36 cellular contexts compared by ENCODE assay signal in the genomic region with DNA sequence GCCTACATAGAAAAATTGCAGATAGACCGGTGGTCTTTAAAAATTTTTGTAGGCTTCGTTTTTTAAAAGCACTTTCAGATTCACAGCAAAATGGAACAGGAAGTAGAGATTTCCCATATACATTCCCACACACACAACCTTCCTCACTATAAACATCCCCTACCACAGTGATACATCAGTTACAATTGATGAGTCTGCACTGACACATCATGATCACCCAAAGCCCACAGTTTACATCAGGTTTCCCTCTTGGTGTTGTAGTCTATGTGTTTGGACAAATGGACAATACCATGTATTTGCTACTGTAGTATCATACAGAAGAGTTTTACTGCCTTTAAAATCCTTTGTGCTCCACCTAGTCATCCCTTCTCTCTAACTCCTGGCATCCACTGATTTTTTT.
"Had no signal": no experiment of that assay in that cellular context is flagged by ENCODE, and none has a peak within 500 bp of the region (broad histone marks: within the 10 kb centered on the region; RNA-seq: fewer than 3 reads in every experiment).

No MANE protein-coding gene starts in this region.

- ATAC-seq: activated CD4-positive, CD25-positive, alpha-beta regulatory T cell treated with anti-CD3 and anti-CD28 coated beads, Interleukin-2, amount 50 U/mL, for 24 hours; gastrocnemius medialis; left cardiac atrium; left ventricle myocardium superior; pancreas; sciatic nerve; stimulated activated naive B cell treated with anti-CD40 and anti-IgM and Interleukin-4, amounts not matched to agents 10 μg/mL and 1 μg/mL and 100 μg/mL, for 72 hours had no signal

- DNase-seq: activated CD4-positive, alpha-beta T cell treated with anti-CD3 and anti-CD28 coated beads for 48 hours; activated CD4-positive, alpha-beta T cell treated with anti-CD3 and anti-CD28 coated beads, Interleukin-2, amount 50 U/mL, for 48 hours; activated CD8-positive, alpha-beta memory T cell treated with anti-CD3 and anti-CD28 coated beads, Interleukin-2, amount 50 U/mL, for 4 hours; activated gamma-delta T cell treated with Interleukin-2 at 50 U/mL for 16 hours; activated naive CD4-positive, alpha-beta T cell treated with anti-CD3 and anti-CD28 coated beads, Interleukin-2, amount 50 U/mL, for 16 hours; activated T-cell treated with anti-CD3 and anti-CD28 coated beads, Interleukin-2, amount 50 U/mL, for 1 hour; amniotic stem cell; brain microvascular endothelial cell; dorsolateral prefrontal cortex; effector memory CD4-positive, alpha-beta T cell; gastrocnemius medialis; glutamatergic neuron; left cardiac atrium; left ventricle myocardium superior; mammary epithelial cell; naive B cell; nucleus accumbens; pancreas; retina; stimulated activated CD4-positive, alpha-beta T cell treated with anti-CD3 and anti-CD28 coated beads, Interleukin-1b, Interleukin-23, amount 100 ng/mL, for 48 hours; stimulated activated CD4-positive, alpha-beta T cell treated with anti-CD3 and anti-CD28 coated beads, Interleukin-4, amount 100 ng/mL, for 4 hours; stimulated activated CD8-positive, alpha-beta memory T cell treated with anti-CD3 and anti-CD28 coated beads, Interleukin-4, amount 100 ng/mL, for 48 hours; stimulated activated naive B cell treated with anti-CD40 and anti-IgM and Interleukin-4, amounts not matched to agents 10 μg/mL and 1 μg/mL and 100 μg/mL, for 72 hours; stomach; T-helper 9 cell; thyroid gland; upper lobe of left lung; WERI-Rb-1 had no signal

- H3K4me3 ChIP-seq: coronary artery, dorsolateral prefrontal cortex, gastrocnemius medialis, pancreas, prostate gland, smooth muscle cell, stomach, thyroid gland, upper lobe of left lung, vagina had no signal

- H3K4me3 Mint-ChIP-seq: activated T-helper 1 cell treated with anti-CD3 and anti-CD28 coated beads, Interleukin-12 subunit alpha, Interleukin-12 subunit beta, Interleukin-2, Interleukin-4 antibody, amounts not matched to agents 30 ng/mL and 10 ng/mL and 1 ng/mL, durations not matched to agents 14 hours and 24 hours and 36 hours; mesothelial cell of epicardium; naive B cell; stimulated activated naive B cell treated with anti-CD40 and anti-IgM and Interleukin-4, amounts not matched to agents 10 μg/mL and 1 μg/mL and 100 μg/mL, for 72 hours had no signal

- H3K27ac Mint-ChIP-seq: activated T-helper 1 cell treated with anti-CD3 and anti-CD28 coated beads, Interleukin-12 subunit alpha, Interleukin-12 subunit beta, Interleukin-2, Interleukin-4 antibody, amounts not matched to agents 30 ng/mL and 10 ng/mL and 1 ng/mL, durations not matched to agents 14 hours and 24 hours and 36 hours; mesothelial cell of epicardium; stimulated activated naive B cell treated with anti-CD40 and anti-IgM and Interleukin-4, amounts not matched to agents 10 μg/mL and 1 μg/mL and 100 μg/mL, for 72 hours had no signal

- H3K4me2 ChIP-seq: smooth muscle cell had no signal

- H3K4me1 ChIP-seq: gastrocnemius medialis, pancreas, prostate gland, stomach, upper lobe of left lung had no signal

- H3K27ac ChIP-seq: brain microvascular endothelial cell, coronary artery, dorsolateral prefrontal cortex, gastrocnemius medialis, pancreas, prostate gland, stomach, thyroid gland, upper lobe of left lung, vagina, WERI-Rb-1 had no signal

- H3K9me3 ChIP-seq: gastrocnemius medialis, pancreas, prostate gland, stomach, thyroid gland, upper lobe of left lung, vagina had no signal

- H3K4me1 Mint-ChIP-seq: stimulated activated naive B cell treated with anti-CD40 and anti-IgM and Interleukin-4, amounts not matched to agents 10 μg/mL and 1 μg/mL and 100 μg/mL, for 72 hours had no signal

- H3K36me3 Mint-ChIP-seq: mesothelial cell of epicardium; naive B cell; stimulated activated naive B cell treated with anti-CD40 and anti-IgM and Interleukin-4, amounts not matched to agents 10 μg/mL and 1 μg/mL and 100 μg/mL, for 72 hours had no signal

- H3K27me3 ChIP-seq: brain microvascular endothelial cell, gastrocnemius medialis, pancreas, stomach, thyroid gland, upper lobe of left lung, vagina had no signal

- H3K36me3 ChIP-seq: brain microvascular endothelial cell, gastrocnemius medialis, pancreas, prostate gland, stomach, thyroid gland, upper lobe of left lung, vagina, WERI-Rb-1 had no signal

- H3K9me3 Mint-ChIP-seq: activated T-helper 1 cell treated with anti-CD3 and anti-CD28 coated beads, Interleukin-12 subunit alpha, Interleukin-12 subunit beta, Interleukin-2, Interleukin-4 antibody, amounts not matched to agents 30 ng/mL and 10 ng/mL and 1 ng/mL, durations not matched to agents 14 hours and 24 hours and 36 hours; mesothelial cell of epicardium had no signal
